Comparison of ENCODE assay signal across 8 cellular contexts in genomic region chr6:41191569-41191968, GRCh38. TPM values are rescaled to one million over a fixed set of nuclear protein-coding genes. Genes with fewer than 3 reads are reported as not detected.
DNase-seq lines count a peak whose midpoint lies in the region; ATAC-seq and TF ChIP-seq lines count a peak whose summit lies in the region.

No MANE protein-coding gene starts in this region.

- no peak overlapping the region for H3K4me3 Mint-ChIP-seq in natural killer cell treated with Interleukin-12 subunit alpha and Interleukin-12 subunit beta and Interleukin-15 and Interleukin-18, amount 100 ng/mL, for 72 hours

- peak; percentile 75 to 82 for ATAC-seq in natural killer cell treated with Interleukin-12 subunit alpha and Interleukin-12 subunit beta and Interleukin-15 and Interleukin-18, amount 100 ng/mL, for 72 hours
- no peak for ATAC-seq in HG02759 (IDR thresholded peaks at IDR 0.05; ENCODE audit: unreplicated experiment)
- no peak for ATAC-seq in HG02642 (IDR thresholded peaks at IDR 0.05; ENCODE audit: poor library complexity, unreplicated experiment)

- H3K9me3 Mint-ChIP-seq in natural killer cell treated with Interleukin-12 subunit alpha and Interleukin-12 subunit beta and Interleukin-15 and Interleukin-18, amount 100 ng/mL, for 72 hours, result no peaks in the 10 kb centered on the region

- peak; percentile 68 for TF ChIP-seq CTCF in OCI-LY1 (IDR thresholded peaks at IDR 0.05; ENCODE audit: low read length)

- H3F3A ChIP-seq in OCI-LY1 (ENCODE audit: insufficient read depth, low read length), result no peaks in the 10 kb centered on the region

- H3K36me3 Mint-ChIP-seq in natural killer cell treated with Interleukin-12 subunit alpha and Interleukin-12 subunit beta and Interleukin-15 and Interleukin-18, amount 100 ng/mL, for 72 hours, result no peaks in the 10 kb centered on the region

- no peaks in the 10 kb centered on the region; the same call in 1 of the 2 replicates for H3K27me3 ChIP-seq in OCI-LY1 (ENCODE audit: insufficient read depth, low read length)

- H3K36me3 ChIP-seq in OCI-LY1 (ENCODE audit: insufficient read depth, low read length), result no peaks in the 10 kb centered on the region

- intact Hi-C loops in posterior cingulate gyrus (cut with DNase I), result no loop called here

- H3K27ac Mint-ChIP-seq in natural killer cell treated with Interleukin-12 subunit alpha and Interleukin-12 subunit beta and Interleukin-15 and Interleukin-18, amount 100 ng/mL, for 72 hours, result peak overlapping the region in 1 of 2 donors; percentile 68

- no peak overlapping the region for H2AFZ ChIP-seq in OCI-LY1 (ENCODE audit: low read length)

- no peak overlapping the region for H3K4me2 ChIP-seq in OCI-LY1 (ENCODE audit: low read length)

- H4K20me1 ChIP-seq in OCI-LY1 (ENCODE audit: insufficient read depth, low read length), result no peaks in the 10 kb centered on the region

- H3K9me2 ChIP-seq in OCI-LY1 (ENCODE audit: low read depth, low read length), result no peaks in the 10 kb centered on the region

- H3K27ac ChIP-seq in OCI-LY1 (ENCODE audit: low read depth, low read length, poor library complexity, severe bottlenecking), result no peak overlapping the region

- DNase-seq in GM03348 (ENCODE audit: low spot score) (peak; percentile 57), dermis microvascular lymphatic vessel endothelial cell (ENCODE audit: low read depth in 2 of 2) (peak; percentile 6 to 33), NCI-H1436 treated with DMSO at 0.1 percent for 48 hours (lab: John Stamatoyannopoulos, UW) (no peak), posterior cingulate gyrus (no peak)
- DNase-seq in natural killer cell treated with Interleukin-12 subunit alpha and Interleukin-12 subunit beta and Interleukin-15 and Interleukin-18, amount 100 ng/mL, for 72 hours (ENCODE audit: low spot score), result no peak

- no peak overlapping the region for H3K4me3 ChIP-seq in OCI-LY1 (ENCODE audit: low read depth, low read length, poor library complexity, severe bottlenecking)

- H3K4me1 ChIP-seq in OCI-LY1 (ENCODE audit: insufficient read depth, low read length, severe bottlenecking), result no peaks in the 10 kb centered on the region

- H3K4me1 Mint-ChIP-seq in natural killer cell treated with Interleukin-12 subunit alpha and Interleukin-12 subunit beta and Interleukin-15 and Interleukin-18, amount 100 ng/mL, for 72 hours (ENCODE audit: low read depth in 2 of 2), result peaks cover 8 to 29% of the 10 kb centered on the region in 2 donors

- no peaks in the 10 kb centered on the region for H3K27me3 Mint-ChIP-seq in natural killer cell treated with Interleukin-12 subunit alpha and Interleukin-12 subunit beta and Interleukin-15 and Interleukin-18, amount 100 ng/mL, for 72 hours

- H3K79me2 ChIP-seq in OCI-LY1 (ENCODE audit: insufficient read depth, low read length), result no peaks in the 10 kb centered on the region

- H3K9ac ChIP-seq in OCI-LY1 (ENCODE audit: low read length), result no peak overlapping the region

- H3K9me3 ChIP-seq in OCI-LY1 (ENCODE audit: low read length), result peaks cover 3% of the 10 kb centered on the region; the same call in 1 of the 2 replicates

RNA-seq across cellular contexts. Expression of gene TREML2, which starts 9.4 kb away (rescaled TPM):
- total RNA-seq in dermis microvascular lymphatic vessel endothelial cell, result not detected in 2 replicates
- 1 to 10 TPM; 1.5 to 8.1 TPM for total RNA-seq in natural killer cell treated with Interleukin-12 subunit alpha and Interleukin-12 subunit beta and Interleukin-15 and Interleukin-18, amount 100 ng/mL, for 72 hours

RNA-seq across cellular contexts. Expression of gene TREM2, which starts 28.7 kb away (rescaled TPM):
- total RNA-seq in dermis microvascular lymphatic vessel endothelial cell, result not detected in 2 replicates
- not detected for total RNA-seq in natural killer cell treated with Interleukin-12 subunit alpha and Interleukin-12 subunit beta and Interleukin-15 and Interleukin-18, amount 100 ng/mL, for 72 hours

RNA-seq across cellular contexts. Expression of gene TREML4, which starts 36.6 kb away (rescaled TPM):
- total RNA-seq in dermis microvascular lymphatic vessel endothelial cell, result not detected in 2 replicates
- not detected for total RNA-seq in natural killer cell treated with Interleukin-12 subunit alpha and Interleukin-12 subunit beta and Interleukin-15 and Interleukin-18, amount 100 ng/mL, for 72 hours

RNA-seq across cellular contexts. Expression of gene TREML1, which starts 37.4 kb away (rescaled TPM):
- not detected in 2 replicates for total RNA-seq in dermis microvascular lymphatic vessel endothelial cell
- total RNA-seq in natural killer cell treated with Interleukin-12 subunit alpha and Interleukin-12 subunit beta and Interleukin-15 and Interleukin-18, amount 100 ng/mL, for 72 hours, result not detected

Comparison
In these comparisons a context has a peak if more than half of its experiments do, and no peak if none do; other contexts are left out.
1. DNase-seq: peak in GM03348 (single experiment) and dermis microvascular lymphatic vessel endothelial cell (2 of 2); none in natural killer cell treated with Interleukin-12 subunit alpha and Interleukin-12 subunit beta and Interleukin-15 and Interleukin-18, amount 100 ng/mL, for 72 hours (single experiment), NCI-H1436 treated with DMSO at 0.1 percent for 48 hours (single experiment) and posterior cingulate gyrus (0 of 10).
2. ATAC-seq: peak in natural killer cell treated with Interleukin-12 subunit alpha and Interleukin-12 subunit beta and Interleukin-15 and Interleukin-18, amount 100 ng/mL, for 72 hours (2 of 2); none in HG02759 (single experiment) and HG02642 (single experiment).